15 cellular contexts compared by ENCODE assay signal in the genomic region with DNA sequence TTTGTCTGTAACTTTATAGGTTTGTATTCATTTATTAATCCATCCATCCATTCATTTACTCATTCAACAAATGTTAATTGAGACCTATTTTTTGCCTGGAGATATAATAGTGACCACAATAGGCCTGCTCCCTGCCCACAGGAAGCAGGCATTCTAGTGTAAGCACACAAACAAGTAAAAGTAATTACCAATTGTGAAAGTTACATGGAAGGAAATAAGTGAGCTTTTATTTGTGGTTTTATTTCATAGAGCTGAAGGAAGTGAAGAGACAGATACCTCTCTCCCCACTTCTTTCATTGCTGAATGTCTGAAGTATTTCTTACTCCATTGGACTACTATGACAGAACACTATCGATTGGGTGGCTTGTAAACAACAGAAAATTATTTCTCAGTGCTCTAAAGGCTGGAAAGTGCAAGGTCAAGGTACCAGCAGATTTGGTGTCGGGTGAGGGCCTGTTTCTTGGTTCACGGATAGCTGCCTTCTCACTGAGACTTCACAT.
DNase-seq lines count a peak whose midpoint lies in the region; ATAC-seq, FAIRE-seq and TF ChIP-seq lines count a peak whose summit lies in the region.
"Had no signal": no experiment of that assay in that cellular context is flagged by ENCODE, and none has a peak within 500 bp of the region (broad histone marks: within the 10 kb centered on the region; RNA-seq: fewer than 3 reads in every experiment).

No MANE protein-coding gene starts in this region.

- H2AK5ac ChIP-seq in H1 (ENCODE audit: low read depth, low read length) = no peak overlapping the region; the same call in 1 of the 2 replicates

- CTCF ChIA-PET in WTC11 (lab: Charles Lee) = interaction anchor here (0.6 kb wide), 1 partner anchor 328 kb away, joined by 4 read pairs; no protein-coding TSS in a partner anchor
- CTCF ChIA-PET in H1 (lab: Charles Lee; ENCODE audit: partially characterized antibody) = interaction anchor here (1.3 to 1.4 kb wide), 2 partner anchors 12 to 333 kb away, joined by 4 read pairs; no protein-coding TSS in a partner anchor

- H2BK15ac ChIP-seq in H1 (ENCODE audit: low read length) = no peak overlapping the region

- 91% methylated on average over 3 of the region's 3 CpGs; no CpG with 5 or more reads in 1 of the 2 experiments for WGBS in H1 (ENCODE audit: extremely low coverage in 1 of 2, insufficient coverage in 1 of 2, insufficient read length in 1 of 2, insufficient replicate concordance in 2 of 2, low coverage in 1 of 2, low lambda C conversion rate in 2 of 2, missing lambda C conversion rate in 1 of 2), 2 experiments

- H3K4me2 ChIP-seq in BLaER1 (peak overlapping the region; percentile 80), DOHH2 (ENCODE audit: low read length) (peak overlapping the region; percentile 89), H1 (ENCODE audit: insufficient read depth in 1 of 2, low read depth in 2 of 2, low read length in 2 of 2) (no peak overlapping the region)

- H3K18ac ChIP-seq in H1 (ENCODE audit: extremely low read depth, low read length) = no peak overlapping the region

- DNase-seq in WTC11 (ENCODE audit: low spot score) = no peak
- DNase-seq in H1 (ENCODE audit: low read depth in 1 of 2, low spot score in 2 of 2) = no peak
- no peak for DNase-seq in colonic mucosa
- DNase-seq in type B pancreatic cell (ENCODE audit: extremely low spot score, unreplicated experiment) = no peak
- DNase-seq: aorta, HCEC 1CT, left colon, NCI-H1048, ovary, WERI-Rb-1 had no signal

- H3K4me1 Mint-ChIP-seq in WTC11 (peaks cover 73% of the 10 kb centered on the region), type B pancreatic cell (ENCODE audit: unreplicated experiment) (peaks cover 12% of the 10 kb centered on the region)

- no peaks in the 10 kb centered on the region for H3K9me2 ChIP-seq in DOHH2 (replicated peaks; ENCODE audit: control insufficient read depth, low read length)

- H3K79me1 ChIP-seq in H1 (ENCODE audit: low read depth, low read length) = no peaks in the 10 kb centered on the region

- peak overlapping the region; percentile 61; the same call in 1 of the 2 replicates for H3K27ac ChIP-seq in BLaER1
- H3K27ac ChIP-seq in DOHH2 (ENCODE audit: low read depth, low read length) = peak overlapping the region; percentile 99
- H3K27ac ChIP-seq in H1 (ENCODE audit: low read depth, low read length) = no peak overlapping the region
- no peak overlapping the region for H3K27ac ChIP-seq in colonic mucosa
- H3K27ac ChIP-seq: ovary, WERI-Rb-1 had no signal

- no peak for TF ChIP-seq POLR2A in H1 (IDR thresholded peaks at IDR 0.05; ENCODE audit: control extremely low read depth in 1 of 2, low read depth in 2 of 2, low read length in 2 of 2)

- no peak for ATAC-seq in WTC11
- ATAC-seq in HG02759 (IDR thresholded peaks at IDR 0.05; ENCODE audit: unreplicated experiment) = no peak
- no peak for ATAC-seq in HG03378 (IDR thresholded peaks at IDR 0.05; ENCODE audit: unreplicated experiment)
- ATAC-seq: left colon had no signal

- H3K4me3 ChIP-seq in BLaER1 = no peak overlapping the region
- peak overlapping the region; percentile 65 for H3K4me3 ChIP-seq in DOHH2 (ENCODE audit: low read length)
- no peak overlapping the region for H3K4me3 ChIP-seq in H1 (ENCODE audit: extremely low read depth in 1 of 4, insufficient read depth in 2 of 4, low read depth in 3 of 4, low read length in 4 of 4)
- no peak overlapping the region for H3K4me3 ChIP-seq in colonic mucosa
- H3K4me3 ChIP-seq: ovary, thoracic aorta had no signal

- peaks cover 50% of the 10 kb centered on the region for H3F3A ChIP-seq in DOHH2 (ENCODE audit: control insufficient read depth, insufficient read depth)

- intact Hi-C loops in colonic mucosa (cut with DNase I) = no loop called here

- H4K91ac ChIP-seq in H1 (replicated peaks; ENCODE audit: insufficient read length, low read length) = no peak overlapping the region

- POLR2A ChIA-PET in WTC11 (lab: Charles Lee) = no interaction called here
- POLR2A ChIA-PET in H1 (lab: Charles Lee; ENCODE audit: partially characterized antibody) = no interaction called here

- H4K20me1 ChIP-seq in BLaER1 = no peaks in the 10 kb centered on the region
- no peaks in the 10 kb centered on the region for H4K20me1 ChIP-seq in DOHH2 (ENCODE audit: control insufficient read depth, insufficient read depth, low read depth, low read length)
- no peaks in the 10 kb centered on the region for H4K20me1 ChIP-seq in H1 (replicated peaks in 1 of 2; ENCODE audit: control insufficient read depth in 1 of 2, insufficient read depth in 2 of 2, low read length in 2 of 2)

- H2BK12ac ChIP-seq in H1 (ENCODE audit: low read depth, low read length) = no peak overlapping the region

- no peak for TF ChIP-seq CTCF in DOHH2 (IDR thresholded peaks at IDR 0.05; ENCODE audit: low read depth, low read length, poor library complexity, severe bottlenecking)
- no peak for TF ChIP-seq CTCF in WTC11 (IDR thresholded peaks at IDR 0.05)
- TF ChIP-seq CTCF in H1 (IDR thresholded peaks at IDR 0.05; ENCODE audit: control extremely low read depth in 1 of 3, insufficient read depth in 1 of 3, low read depth in 1 of 3, low read length in 3 of 3) = no peak
- no peak for TF ChIP-seq CTCF in colonic mucosa (IDR thresholded peaks at IDR 0.05)
- TF ChIP-seq CTCF in type B pancreatic cell (conservative IDR thresholded peaks at IDR 0.05) = no peak

- H2AFZ ChIP-seq in H1 (ENCODE audit: low read length) = no peak overlapping the region

- H3K4me1 ChIP-seq in BLaER1 (peaks cover 80% of the 10 kb centered on the region), DOHH2 (ENCODE audit: control insufficient read depth, low read length) (peaks cover 94% of the 10 kb centered on the region), H1 (replicated peaks in 1 of 4; ENCODE audit: control insufficient read depth in 3 of 4, insufficient read depth in 4 of 4, low read length in 3 of 4) (peaks cover 6 to 20% (median 14%) of the 10 kb centered on the region in 4 experiments), colonic mucosa (no peaks in the 10 kb centered on the region)

- no peak overlapping the region for H3K9ac ChIP-seq in BLaER1
- H3K9ac ChIP-seq in H1 (replicated peaks in 1 of 4; ENCODE audit: extremely low read depth in 1 of 4, low read depth in 3 of 4, low read length in 3 of 4) = no peak overlapping the region
- no peak overlapping the region for H3K9ac ChIP-seq in colonic mucosa (ENCODE audit: low read depth in 2 of 2, low read length in 2 of 2)

- TF ChIP-seq EP300 in H1 (IDR thresholded peaks at IDR 0.05; ENCODE audit: borderline replicate concordance in 1 of 2, low read depth in 2 of 2, low read length in 2 of 2) = no peak

- no peak for TF ChIP-seq RAD21 in H1 (IDR thresholded peaks at IDR 0.05 in 1 of 2, conservative IDR thresholded peaks at IDR 0.05 in 1 of 2; ENCODE audit: low read depth in 2 of 2, low read length in 2 of 2)

- no peak overlapping the region for H3K56ac ChIP-seq in H1 (replicated peaks; ENCODE audit: insufficient read length, low read depth, low read length)

- H2BK5ac ChIP-seq in H1 (ENCODE audit: low read depth, low read length) = 0 out of 2 replicates have a peak overlapping the region, but pooled peaks have one; percentile 26

- no peaks in the 10 kb centered on the region for H3K27me3 Mint-ChIP-seq in WTC11 (ENCODE audit: low read depth)
- no peaks in the 10 kb centered on the region for H3K27me3 Mint-ChIP-seq in type B pancreatic cell

- H3K79me2 ChIP-seq in DOHH2 (ENCODE audit: control insufficient read depth, low read length) (no peaks in the 10 kb centered on the region), H1 (ENCODE audit: control insufficient read depth in 1 of 2, insufficient read depth in 2 of 2, low read length in 2 of 2) (no peaks in the 10 kb centered on the region)

- no peaks in the 10 kb centered on the region for H3K23me2 ChIP-seq in H1 (ENCODE audit: low read depth, low read length)

- H3K27me3 ChIP-seq in BLaER1 (no peaks in the 10 kb centered on the region), DOHH2 (ENCODE audit: control insufficient read depth, low read length) (no peaks in the 10 kb centered on the region), H1 (replicated peaks in 1 of 4; ENCODE audit: control insufficient read depth in 3 of 4, extremely low read depth in 1 of 4, insufficient read depth in 3 of 4, low read length in 3 of 4) (no peaks in the 10 kb centered on the region), colonic mucosa (no peaks in the 10 kb centered on the region)
- H3K27me3 ChIP-seq: ovary had no signal

- H3K14ac ChIP-seq in H1 (ENCODE audit: insufficient read length) = no peak overlapping the region

- H3K36me3 ChIP-seq in BLaER1 (peaks cover 5% of the 10 kb centered on the region; the same call in 1 of the 2 replicates), DOHH2 (ENCODE audit: control insufficient read depth, low read length) (no peaks in the 10 kb centered on the region; the same call in 1 of the 2 replicates), H1 (ENCODE audit: control insufficient read depth in 2 of 4, insufficient read depth in 4 of 4, low read length in 3 of 4) (no peaks in the 10 kb centered on the region), colonic mucosa (no peaks in the 10 kb centered on the region)
- H3K36me3 ChIP-seq: ovary, thoracic aorta, WERI-Rb-1 had no signal

- H3K9me3 ChIP-seq in BLaER1 (no peaks in the 10 kb centered on the region), DOHH2 (ENCODE audit: control insufficient read depth, insufficient read depth, low read length) (no peaks in the 10 kb centered on the region), H1 (ENCODE audit: insufficient read depth in 2 of 2, low read depth in 1 of 2, low read length in 1 of 2) (no peaks in the 10 kb centered on the region), colonic mucosa (no peaks in the 10 kb centered on the region)
- H3K9me3 ChIP-seq: ovary, thoracic aorta had no signal

- H3K36me3 Mint-ChIP-seq in WTC11 = no peaks in the 10 kb centered on the region
- H3K36me3 Mint-ChIP-seq in type B pancreatic cell = peaks cover 4% of the 10 kb centered on the region

- no peak overlapping the region for H4K5ac ChIP-seq in H1 (ENCODE audit: insufficient read length, low read depth, low read length)

- H3K4me3 Mint-ChIP-seq in WTC11 = no peak overlapping the region
- H3K4me3 Mint-ChIP-seq in type B pancreatic cell = no peak overlapping the region

- no peak overlapping the region for H2BK120ac ChIP-seq in H1 (replicated peaks; ENCODE audit: low read depth, low read length)

- H4K8ac ChIP-seq in H1 (ENCODE audit: extremely low read depth, insufficient read depth, low read length) = no peak overlapping the region

- H3K4ac ChIP-seq in H1 (replicated peaks; ENCODE audit: insufficient read length, low read depth, low read length) = no peak overlapping the region

- FAIRE-seq in H1 (lab: Jason Lieb, UNC) = no peak

- peaks cover 10% of the 10 kb centered on the region for H3K9me3 Mint-ChIP-seq in WTC11
- H3K9me3 Mint-ChIP-seq in type B pancreatic cell = no peaks in the 10 kb centered on the region

- H3K27ac Mint-ChIP-seq in WTC11 = peak overlapping the region; percentile 45; the same call in 1 of the 2 replicates
- no peak overlapping the region for H3K27ac Mint-ChIP-seq in type B pancreatic cell

- H3K23ac ChIP-seq in H1 (ENCODE audit: insufficient read length) = no peak overlapping the region

- no peak overlapping the region for H2BK20ac ChIP-seq in H1 (ENCODE audit: low read length)

TF ChIP-seq in WTC11, 78 proteins besides CTCF, POLR2A, EP300 and RAD21 (continues in another document):
- no peak for TF ChIP-seq GRHL2 (CRISPR knock-in tag; IDR thresholded peaks at IDR 0.05; ENCODE audit: insufficient replicate concordance, severe bottlenecking)

TF ChIP-seq in H1, 55 proteins besides CTCF, POLR2A, EP300 and RAD21 (continues in another document):
- no peak for TF ChIP-seq MAFK (IDR thresholded peaks at IDR 0.05; ENCODE audit: low read depth, low read length)

Comparison
In these comparisons a context has a peak if more than half of its experiments do, and no peak if none do; other contexts are left out.
1. H3K27ac ChIP-seq: peak in BLaER1 (single experiment) and DOHH2 (single experiment); none in H1 (single experiment) and colonic mucosa (single experiment).
2. H3K4me2 ChIP-seq: peak in BLaER1 (single experiment) and DOHH2 (single experiment); none in H1 (0 of 2).